11 cellular contexts compared by ENCODE assay signal in genomic region chr18:35467624-35468016, GRCh38. TPM values are rescaled to one million over a fixed set of nuclear protein-coding genes. Genes with fewer than 3 reads are reported as not detected.
DNase-seq lines count a peak whose midpoint lies in the region; ATAC-seq, FAIRE-seq and TF ChIP-seq lines count a peak whose summit lies in the region.
"Had no signal": no experiment of that assay in that cellular context is flagged by ENCODE, and none has a peak within 500 bp of the region (broad histone marks: within the 10 kb centered on the region; RNA-seq: fewer than 3 reads in every experiment).

No MANE protein-coding gene starts in this region.

- peak overlapping the region; percentile 45 for H3K9ac ChIP-seq in endothelial cell of umbilical vein (replicated peaks; ENCODE audit: extremely low read depth, insufficient read depth, low read length)

- dilution Hi-C loops in endothelial cell of umbilical vein (cut with MboI; ENCODE audit: extremely low pct_ligation_motif_present, low sequenced_read_pairs): no loop called here

- no peaks in the 10 kb centered on the region for H3K9me1 ChIP-seq in endothelial cell of umbilical vein (replicated peaks; ENCODE audit: control insufficient read depth, extremely low read depth, insufficient read depth, low read length)

- POLR2A ChIA-PET in endothelial cell of umbilical vein (lab: Charles Lee): interaction anchor here (0.6 kb wide), 1 partner anchor 19 kb away, joined by 5 read pairs; no protein-coding TSS in a partner anchor

- no peaks in the 10 kb centered on the region for H4K20me1 ChIP-seq in endothelial cell of umbilical vein (replicated peaks; ENCODE audit: control insufficient read depth, extremely low read depth, insufficient read depth, low read length)

- ATAC-seq in GM18498 (IDR thresholded peaks at IDR 0.05; ENCODE audit: unreplicated experiment) (peak; percentile 64), GM21528 (IDR thresholded peaks at IDR 0.05; ENCODE audit: low FRiP score, unreplicated experiment) (peak; percentile 66), HG03457 (IDR thresholded peaks at IDR 0.05; ENCODE audit: unreplicated experiment) (peak; percentile 78)
- no peak for ATAC-seq in natural killer cell treated with Interleukin-12 subunit alpha and Interleukin-12 subunit beta and Interleukin-15 and Interleukin-18, amount 100 ng/mL, for 72 hours
- ATAC-seq: naive thymus-derived CD4-positive, alpha-beta T cell had no signal

- no peaks in the 10 kb centered on the region for H3K36me3 ChIP-seq in endothelial cell of umbilical vein (ENCODE audit: control insufficient read depth in 2 of 2, extremely low read depth in 1 of 2, insufficient read depth in 2 of 2, low read length in 2 of 2)
- no peaks in the 10 kb centered on the region for H3K36me3 ChIP-seq in breast epithelium

- H3K36me3 Mint-ChIP-seq in natural killer cell treated with Interleukin-12 subunit alpha and Interleukin-12 subunit beta and Interleukin-15 and Interleukin-18, amount 100 ng/mL, for 72 hours: peaks cover 3% of the 10 kb centered on the region

- H3K79me2 ChIP-seq in endothelial cell of umbilical vein (ENCODE audit: control insufficient read depth, insufficient read depth, low read length): peaks cover 56% of the 10 kb centered on the region

- H3K4me2 ChIP-seq in endothelial cell of umbilical vein (ENCODE audit: insufficient read depth, low read length): peak overlapping the region; percentile 91

- BruUV-seq in endothelial cell of umbilical vein (replicated peaks; lab: Mats Ljungman, UMichigan): no TSS peak

- TF ChIP-seq POLR2A in endothelial cell of umbilical vein (IDR thresholded peaks at IDR 0.05; ENCODE audit: low read depth, low read length) (peak; percentile 4), breast epithelium (IDR thresholded peaks at IDR 0.05) (no peak)

- DNase-seq in endothelial cell of umbilical vein (ENCODE audit: low read depth, low spot score) (peak; percentile 18), breast epithelium (ENCODE audit: low spot score in 2 of 2) (no peak)
- DNase-seq in central memory CD4-positive, alpha-beta T cell: no peak
- no peak for DNase-seq in activated CD4-positive, CD25-positive, alpha-beta regulatory T cell (lab: John Stamatoyannopoulos, UW)
- DNase-seq in natural killer cell treated with Interleukin-12 subunit alpha and Interleukin-12 subunit beta and Interleukin-15 and Interleukin-18, amount 100 ng/mL, for 72 hours (ENCODE audit: low spot score): no peak
- DNase-seq: DMS79 treated with DMSO at 0.1 percent for 48 hours; foreskin melanocyte; naive thymus-derived CD4-positive, alpha-beta T cell had no signal

- H3K4me3 ChIP-seq in endothelial cell of umbilical vein (replicated peaks in 1 of 3; ENCODE audit: insufficient read depth in 1 of 3, low read depth in 1 of 3, low read length in 3 of 3) (no peak overlapping the region), breast epithelium (no peak overlapping the region)

- H3K27ac ChIP-seq in endothelial cell of umbilical vein (ENCODE audit: insufficient read depth, low read depth, low read length): peak overlapping the region; percentile 90
- H3K27ac ChIP-seq in breast epithelium: peak overlapping the region in 1 of 2 donors; percentile 12

- H3K9me3 ChIP-seq in endothelial cell of umbilical vein (replicated peaks; ENCODE audit: control insufficient read depth, insufficient read depth, low read length): no peaks in the 10 kb centered on the region
- no peaks in the 10 kb centered on the region for H3K9me3 ChIP-seq in breast epithelium

- no peaks in the 10 kb centered on the region for H3K9me3 Mint-ChIP-seq in natural killer cell treated with Interleukin-12 subunit alpha and Interleukin-12 subunit beta and Interleukin-15 and Interleukin-18, amount 100 ng/mL, for 72 hours
- H3K9me3 Mint-ChIP-seq: naive thymus-derived CD4-positive, alpha-beta T cell had no signal

- peaks cover 72% of the 10 kb centered on the region for H3K4me1 ChIP-seq in endothelial cell of umbilical vein (ENCODE audit: control insufficient read depth, extremely low read depth, insufficient read depth, low read length)
- H3K4me1 ChIP-seq in breast epithelium: no peaks in the 10 kb centered on the region

- peak; percentile 48 for FAIRE-seq in endothelial cell of umbilical vein (lab: Jason Lieb, UNC)

- H3K4me3 Mint-ChIP-seq in natural killer cell treated with Interleukin-12 subunit alpha and Interleukin-12 subunit beta and Interleukin-15 and Interleukin-18, amount 100 ng/mL, for 72 hours: no peak overlapping the region
- H3K4me3 Mint-ChIP-seq: naive thymus-derived CD4-positive, alpha-beta T cell had no signal

- CTCF ChIA-PET in endothelial cell of umbilical vein (lab: Charles Lee): interaction anchor here (0.7 to 1.7 kb wide), 6 partner anchors 11 to 81 kb away, joined by 3 to 7 read pairs (median 4); no protein-coding TSS in a partner anchor

- TF ChIP-seq CTCF in endothelial cell of umbilical vein (IDR thresholded peaks at IDR 0.05; ENCODE audit: extremely low read depth in 1 of 2, insufficient read depth in 1 of 2, low read depth in 1 of 2, low read length in 2 of 2) (no peak), breast epithelium (IDR thresholded peaks at IDR 0.05) (no peak)

- H3K27me3 Mint-ChIP-seq in natural killer cell treated with Interleukin-12 subunit alpha and Interleukin-12 subunit beta and Interleukin-15 and Interleukin-18, amount 100 ng/mL, for 72 hours: no peaks in the 10 kb centered on the region
- H3K27me3 Mint-ChIP-seq: naive thymus-derived CD4-positive, alpha-beta T cell had no signal

- H3K27ac Mint-ChIP-seq in natural killer cell treated with Interleukin-12 subunit alpha and Interleukin-12 subunit beta and Interleukin-15 and Interleukin-18, amount 100 ng/mL, for 72 hours: no peak overlapping the region

- peaks cover 6% of the 10 kb centered on the region in 2 donors for H3K4me1 Mint-ChIP-seq in natural killer cell treated with Interleukin-12 subunit alpha and Interleukin-12 subunit beta and Interleukin-15 and Interleukin-18, amount 100 ng/mL, for 72 hours (ENCODE audit: low read depth in 2 of 2)

- intact Hi-C loops in endothelial cell of umbilical vein (cut with micrococcal nuclease): loop anchor here (1.0 to 10.0 kb wide), 6 partner anchors 8 to 423 kb away; partner anchors contain the start of genes INO80C and MAPRE2
- intact Hi-C loops in breast epithelium (cut with DNase I; ENCODE audit: low total_unique reads): no loop called here

- no peak overlapping the region for H2AFZ ChIP-seq in endothelial cell of umbilical vein (ENCODE audit: low read depth, low read length)

- H3K27me3 ChIP-seq in endothelial cell of umbilical vein (ENCODE audit: control insufficient read depth in 2 of 2, insufficient read depth in 2 of 2, low read length in 2 of 2) (no peaks in the 10 kb centered on the region), breast epithelium (no peaks in the 10 kb centered on the region)

TF ChIP-seq in endothelial cell of umbilical vein, 7 proteins besides CTCF, POLR2A, EP300 and RAD21:
- TF ChIP-seq FOS (IDR thresholded peaks at IDR 0.05; ENCODE audit: borderline replicate concordance, insufficient read depth, low read length) (no peak), GATA2 (IDR thresholded peaks at IDR 0.05; ENCODE audit: insufficient read depth, insufficient read length, low read depth, low read length) (no peak), POLR2AphosphoS5 (IDR thresholded peaks at IDR 0.05; ENCODE audit: insufficient read depth, low read depth, low read length) (no peak), JUN (IDR thresholded peaks at IDR 0.05; ENCODE audit: borderline replicate concordance, insufficient read depth, insufficient read length, low read depth) (no peak), MYC (IDR thresholded peaks at IDR 0.05; ENCODE audit: low read depth, low read length) (no peak), EZH2 (IDR thresholded peaks at IDR 0.05; ENCODE audit: borderline replicate concordance, low read depth, low read length, severe bottlenecking) (no peak), MAX (IDR thresholded peaks at IDR 0.05; ENCODE audit: insufficient read depth, insufficient read length) (no peak)

RNA-seq across cellular contexts. Expression of gene INO80C, which starts 30.1 kb away (rescaled TPM):
- total RNA-seq in endothelial cell of umbilical vein (51.4 and 56.0 TPM in 2 replicates), breast epithelium (10 to 100 TPM in 1 of 3 donors, 1 to 10 TPM in 2; 5.9 to 14.7 (median 6.7) TPM)
- polyA plus RNA-seq in endothelial cell of umbilical vein: 41.4 and 43.4 TPM in 2 replicates
- polyA plus RNA-seq in endothelial cell of umbilical vein (2011; cell fraction: cytosol; rRNA removed): 60.6 and 66.8 TPM in 2 replicates
- polyA plus RNA-seq in endothelial cell of umbilical vein (2011; cell fraction: nucleus; rRNA removed): 68.8 and 69.0 TPM in 2 replicates
- polyA plus RNA-seq in endothelial cell of umbilical vein (2012): 29.5 and 34.4 TPM in 2 replicates
- polyA minus RNA-seq in endothelial cell of umbilical vein: 16.2 and 20.7 TPM in 2 replicates
- polyA minus RNA-seq in endothelial cell of umbilical vein (2011; cell fraction: cytosol; rRNA and poly(A)+ RNA removed): 10.4 TPM
- 30.5 and 36.4 TPM in 2 replicates for polyA minus RNA-seq in endothelial cell of umbilical vein (2011; cell fraction: nucleus; rRNA and poly(A)+ RNA removed)
- total RNA-seq in natural killer cell treated with Interleukin-12 subunit alpha and Interleukin-12 subunit beta and Interleukin-15 and Interleukin-18, amount 100 ng/mL, for 72 hours: 10 to 100 TPM; 25.0 to 41.7 TPM

Comparison
In these comparisons a context has a peak if more than half of its experiments do, and no peak if none do; other contexts are left out.
1. ATAC-seq: peak in GM18498 (single experiment), GM21528 (single experiment) and HG03457 (single experiment); none in natural killer cell treated with Interleukin-12 subunit alpha and Interleukin-12 subunit beta and Interleukin-15 and Interleukin-18, amount 100 ng/mL, for 72 hours (0 of 2).